ENCODE assay signal across 7 cellular contexts in genomic region chr4:87458913-87459312, GRCh38.
"Had no signal": no experiment of that assay in that cellular context is flagged by ENCODE, and none has a peak within 500 bp of the region (broad histone marks: within the 10 kb centered on the region; RNA-seq: fewer than 3 reads in every experiment).

No MANE protein-coding gene starts in this region.

- DNase-seq: GDM1, GF-D8 had no signal

- H3K4me3 ChIP-seq: GM12878 had no signal

- ATAC-seq: GM12878 had no signal

- FAIRE-seq: GM12878, GM12891, GM12892, GM18507, GM19239 had no signal
